In genomic region chr1:23995431-23995837, GRCh38 we compare ENCODE assay signal across 1 cellular context.
TF ChIP-seq lines count a peak whose summit lies in the region.

No MANE protein-coding gene starts in this region.

TF ChIP-seq in SK-N-SH treated with all-trans-retinoic acid at 6 μM for 48 hours, 23 proteins besides CTCF, POLR2A, EP300 and RAD21 (continued from another document):
- no peak for TF ChIP-seq TSHZ2 (CRISPR knock-in tag; IDR thresholded peaks at IDR 0.05)
